ENCODE assay signal across 15 cellular contexts in genomic region chr15:23180547-23180927, GRCh38. TPM values are rescaled to one million over a fixed set of nuclear protein-coding genes. Genes with fewer than 3 reads are reported as not detected.
DNase-seq lines count a peak whose midpoint lies in the region; ATAC-seq and TF ChIP-seq lines count a peak whose summit lies in the region.
"Not testable (repeated sequence)": the region's sequence is repeated elsewhere in the genome, so short reads cannot be mapped to it uniquely, and the experiment has no call there.
"Had no signal": no experiment of that assay in that cellular context is flagged by ENCODE, and none has a peak within 500 bp of the region (broad histone marks: within the 10 kb centered on the region; RNA-seq: fewer than 3 reads in every experiment).

No MANE protein-coding gene starts in this region.

- H4K20me1 ChIP-seq in H9 (ENCODE audit: control insufficient read depth, insufficient read depth, insufficient read length); PC-3 (ENCODE audit: low read length): not testable (repeated sequence)

- H4K8ac ChIP-seq in H9 (replicated peaks; ENCODE audit: insufficient read length, low read depth, low read length) = not testable (repeated sequence)

- H3K18ac ChIP-seq in H9 (ENCODE audit: insufficient read length, low read depth, low read length) = not testable (repeated sequence)

- not testable (repeated sequence) for H3K4me1 ChIP-seq in H9 (ENCODE audit: insufficient read depth, low read length); PC-3 (ENCODE audit: insufficient read depth, low read length)

- H3K14ac ChIP-seq in H9 (ENCODE audit: insufficient read depth, low read length) = not testable (repeated sequence)

- H2BK12ac ChIP-seq in H9 (ENCODE audit: insufficient read length, low read depth, low read length) = not testable (repeated sequence)

- not testable (repeated sequence) for H2BK15ac ChIP-seq in H9 (ENCODE audit: low read depth, low read length)

- not testable (repeated sequence) for H3K9ac ChIP-seq in H9 (ENCODE audit: extremely low read depth, insufficient read length, low read length); PC-3 (ENCODE audit: low read length)

- peak overlapping the region in 1 of 2 experiments; percentile 44; a peak in 2 of 5 replicates for H3K4me3 Mint-ChIP-seq in H9
- H3K4me3 Mint-ChIP-seq in chondrocyte (ENCODE audit: unreplicated experiment) = peak overlapping the region; percentile 31
- H3K4me3 Mint-ChIP-seq in nephron progenitor cell = peak overlapping the region; percentile 63

- not testable (repeated sequence) for H3K36me3 ChIP-seq in PC-3 (ENCODE audit: low read depth, low read length)

- POLR2A ChIA-PET in PC-3 (lab: Charles Lee; ENCODE audit: unreplicated experiment) = not testable (repeated sequence)

- H3K4me1 Mint-ChIP-seq in H9; chondrocyte (ENCODE audit: low read depth); nephron progenitor cell: not testable (repeated sequence)

- not testable (repeated sequence) for H3K36me3 Mint-ChIP-seq in H9 (ENCODE audit: insufficient read depth in 1 of 3, low read depth in 3 of 3); chondrocyte (ENCODE audit: low read depth); nephron progenitor cell (ENCODE audit: low read depth)

- H3K27ac Mint-ChIP-seq in H9; chondrocyte (ENCODE audit: unreplicated experiment); nephron progenitor cell: not testable (repeated sequence)

- H3K4me3 ChIP-seq in PC-3 (ENCODE audit: low read length) = not testable (repeated sequence)

- not testable (repeated sequence) for H3K27ac ChIP-seq in H9 (ENCODE audit: insufficient read length, low read depth, low read length); PC-3 (ENCODE audit: low read length)

- H3K79me2 ChIP-seq in H9 (ENCODE audit: insufficient read depth, low read length); PC-3 (ENCODE audit: low read length): not testable (repeated sequence)

- H3K56ac ChIP-seq in H9 (ENCODE audit: insufficient read length, low read depth, low read length) = not testable (repeated sequence)

- not testable (repeated sequence) for H4K91ac ChIP-seq in H9 (ENCODE audit: insufficient read length, low read depth, low read length)

- CTCF ChIA-PET in PC-3 (lab: Charles Lee) = not testable (repeated sequence)

- not testable (repeated sequence) for H3K4ac ChIP-seq in H9 (ENCODE audit: low read depth, low read length)

- H4K5ac ChIP-seq in H9 (ENCODE audit: insufficient read length, low read depth, low read length) = not testable (repeated sequence)

- ATAC-seq in PC-3 = not testable (repeated sequence)
- peak; percentile 23 for ATAC-seq in esophagus mucosa
- peak; percentile 27 for ATAC-seq in sciatic nerve

- not testable (repeated sequence) for H3K9me3 Mint-ChIP-seq in H9; chondrocyte (ENCODE audit: low read depth); nephron progenitor cell

- H3T11ph ChIP-seq in H9 (ENCODE audit: low read length) = not testable (repeated sequence)

- H3K9me2 ChIP-seq in PC-3 (replicated peaks; ENCODE audit: low read length) = not testable (repeated sequence)

- H3K27me3 ChIP-seq in H9 (ENCODE audit: insufficient read depth, low read length); PC-3 (ENCODE audit: low read length): not testable (repeated sequence)

- no CpG with 5 or more reads among the region's 16 CpGs for WGBS in H9 (ENCODE audit: extremely low coverage, insufficient read length, low lambda C conversion rate)

- not testable (repeated sequence) for H3K23me2 ChIP-seq in H9 (ENCODE audit: insufficient read length, low read depth, low read length, poor library complexity, severe bottlenecking)

- H3K79me1 ChIP-seq in H9 (ENCODE audit: insufficient read depth, low read depth, low read length, poor library complexity, severe bottlenecking) = not testable (repeated sequence)

- peak overlapping the region; percentile 25 for H3K4me2 ChIP-seq in H9 (ENCODE audit: insufficient read depth, insufficient read length, low read length)
- H3K4me2 ChIP-seq in PC-3 (ENCODE audit: low read length) = not testable (repeated sequence)

- H3K23ac ChIP-seq in H9 (ENCODE audit: insufficient read length, low read depth, low read length) = not testable (repeated sequence)

- not testable (repeated sequence) for H3K27me3 Mint-ChIP-seq in H9 (ENCODE audit: low read depth); chondrocyte (ENCODE audit: low read depth)
- peaks cover 14% of the 10 kb centered on the region for H3K27me3 Mint-ChIP-seq in nephron progenitor cell (ENCODE audit: low read depth, poor library complexity)

- DNase-seq in H9; chondrocyte (ENCODE audit: low spot score); nephron progenitor cell; sciatic nerve (ENCODE audit: low spot score): not testable (repeated sequence)
- DNase-seq in PC-3 (peak; percentile 0), islet precursor cell (peak; percentile 14)

- BruUV-seq in PC-3 (replicated peaks; lab: Mats Ljungman, UMichigan) = not testable (repeated sequence)

- H2BK120ac ChIP-seq in H9 (ENCODE audit: low read depth, low read length, poor library complexity, severe bottlenecking) = not testable (repeated sequence)

- H3K9me3 ChIP-seq in H9 (ENCODE audit: control insufficient read depth, low read depth, low read length); PC-3 (ENCODE audit: low read length): not testable (repeated sequence)

- H2AK5ac ChIP-seq in H9 (ENCODE audit: insufficient read length, low read length) = not testable (repeated sequence)

- not testable (repeated sequence) for TF ChIP-seq CTCF in H9 (conservative IDR thresholded peaks at IDR 0.05); PC-3 (conservative IDR thresholded peaks at IDR 0.05; ENCODE audit: low read depth, low read length); chondrocyte (IDR thresholded peaks at IDR 0.05); nephron progenitor cell (IDR thresholded peaks at IDR 0.05)

- intact Hi-C loops in PC-3 (cut with micrococcal nuclease); sciatic nerve (cut with DNase I): not testable (repeated sequence)

- H2BK5ac ChIP-seq in H9 (ENCODE audit: insufficient read length, low read length) = not testable (repeated sequence)

- H2AFZ ChIP-seq in H9 (ENCODE audit: low read length); PC-3 (ENCODE audit: low read length): not testable (repeated sequence)

- not testable (repeated sequence) for H2BK20ac ChIP-seq in H9 (ENCODE audit: low read depth, low read length, poor library complexity, severe bottlenecking)

- not testable (repeated sequence) for H3F3A ChIP-seq in PC-3 (ENCODE audit: low read length, unreplicated experiment)

RNA-seq across cellular contexts. Expression of gene GOLGA6L1, which starts 43.9 kb away (rescaled TPM):
- total RNA-seq in H9 (2021) (not detected in 2 replicates), PC-3 (2014; rRNA removed) (not detected in 2 replicates), chondrocyte (not detected in 3 replicates), esophagus mucosa (not detected), sciatic nerve (not detected)
- total RNA-seq: CD4-positive, alpha-beta T cell; G401; H7; HT-29; PC-9; Right ventricle myocardium inferior; RPMI7951; SJCRH30 had no signal
